ENCODE assay signal across 1 cellular context in the genomic region with DNA sequence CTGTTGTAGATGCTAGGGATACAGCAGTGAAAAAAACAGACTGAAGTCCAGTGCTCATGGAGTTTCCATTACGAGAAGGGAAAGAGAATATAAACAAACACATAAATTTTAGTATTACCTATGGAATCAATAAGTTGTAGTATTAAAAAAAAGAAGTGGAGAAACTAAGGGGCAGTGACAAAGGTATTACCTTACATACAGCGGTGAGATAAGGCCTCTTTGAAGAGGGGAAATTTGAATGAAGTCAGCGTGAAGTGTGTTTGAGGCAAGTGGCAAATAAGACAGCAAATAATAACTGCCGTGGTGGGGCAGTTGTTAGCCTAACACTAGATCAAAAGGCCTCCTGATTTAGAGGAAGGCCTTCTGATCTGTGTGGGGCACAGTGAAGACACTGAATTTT.
TF ChIP-seq lines count a peak whose summit lies in the region.

No MANE protein-coding gene starts in this region.

TF ChIP-seq in GM23338, 12 proteins besides CTCF, POLR2A, EP300 and RAD21 (continued from another document):
- TF ChIP-seq, protein P1, sequence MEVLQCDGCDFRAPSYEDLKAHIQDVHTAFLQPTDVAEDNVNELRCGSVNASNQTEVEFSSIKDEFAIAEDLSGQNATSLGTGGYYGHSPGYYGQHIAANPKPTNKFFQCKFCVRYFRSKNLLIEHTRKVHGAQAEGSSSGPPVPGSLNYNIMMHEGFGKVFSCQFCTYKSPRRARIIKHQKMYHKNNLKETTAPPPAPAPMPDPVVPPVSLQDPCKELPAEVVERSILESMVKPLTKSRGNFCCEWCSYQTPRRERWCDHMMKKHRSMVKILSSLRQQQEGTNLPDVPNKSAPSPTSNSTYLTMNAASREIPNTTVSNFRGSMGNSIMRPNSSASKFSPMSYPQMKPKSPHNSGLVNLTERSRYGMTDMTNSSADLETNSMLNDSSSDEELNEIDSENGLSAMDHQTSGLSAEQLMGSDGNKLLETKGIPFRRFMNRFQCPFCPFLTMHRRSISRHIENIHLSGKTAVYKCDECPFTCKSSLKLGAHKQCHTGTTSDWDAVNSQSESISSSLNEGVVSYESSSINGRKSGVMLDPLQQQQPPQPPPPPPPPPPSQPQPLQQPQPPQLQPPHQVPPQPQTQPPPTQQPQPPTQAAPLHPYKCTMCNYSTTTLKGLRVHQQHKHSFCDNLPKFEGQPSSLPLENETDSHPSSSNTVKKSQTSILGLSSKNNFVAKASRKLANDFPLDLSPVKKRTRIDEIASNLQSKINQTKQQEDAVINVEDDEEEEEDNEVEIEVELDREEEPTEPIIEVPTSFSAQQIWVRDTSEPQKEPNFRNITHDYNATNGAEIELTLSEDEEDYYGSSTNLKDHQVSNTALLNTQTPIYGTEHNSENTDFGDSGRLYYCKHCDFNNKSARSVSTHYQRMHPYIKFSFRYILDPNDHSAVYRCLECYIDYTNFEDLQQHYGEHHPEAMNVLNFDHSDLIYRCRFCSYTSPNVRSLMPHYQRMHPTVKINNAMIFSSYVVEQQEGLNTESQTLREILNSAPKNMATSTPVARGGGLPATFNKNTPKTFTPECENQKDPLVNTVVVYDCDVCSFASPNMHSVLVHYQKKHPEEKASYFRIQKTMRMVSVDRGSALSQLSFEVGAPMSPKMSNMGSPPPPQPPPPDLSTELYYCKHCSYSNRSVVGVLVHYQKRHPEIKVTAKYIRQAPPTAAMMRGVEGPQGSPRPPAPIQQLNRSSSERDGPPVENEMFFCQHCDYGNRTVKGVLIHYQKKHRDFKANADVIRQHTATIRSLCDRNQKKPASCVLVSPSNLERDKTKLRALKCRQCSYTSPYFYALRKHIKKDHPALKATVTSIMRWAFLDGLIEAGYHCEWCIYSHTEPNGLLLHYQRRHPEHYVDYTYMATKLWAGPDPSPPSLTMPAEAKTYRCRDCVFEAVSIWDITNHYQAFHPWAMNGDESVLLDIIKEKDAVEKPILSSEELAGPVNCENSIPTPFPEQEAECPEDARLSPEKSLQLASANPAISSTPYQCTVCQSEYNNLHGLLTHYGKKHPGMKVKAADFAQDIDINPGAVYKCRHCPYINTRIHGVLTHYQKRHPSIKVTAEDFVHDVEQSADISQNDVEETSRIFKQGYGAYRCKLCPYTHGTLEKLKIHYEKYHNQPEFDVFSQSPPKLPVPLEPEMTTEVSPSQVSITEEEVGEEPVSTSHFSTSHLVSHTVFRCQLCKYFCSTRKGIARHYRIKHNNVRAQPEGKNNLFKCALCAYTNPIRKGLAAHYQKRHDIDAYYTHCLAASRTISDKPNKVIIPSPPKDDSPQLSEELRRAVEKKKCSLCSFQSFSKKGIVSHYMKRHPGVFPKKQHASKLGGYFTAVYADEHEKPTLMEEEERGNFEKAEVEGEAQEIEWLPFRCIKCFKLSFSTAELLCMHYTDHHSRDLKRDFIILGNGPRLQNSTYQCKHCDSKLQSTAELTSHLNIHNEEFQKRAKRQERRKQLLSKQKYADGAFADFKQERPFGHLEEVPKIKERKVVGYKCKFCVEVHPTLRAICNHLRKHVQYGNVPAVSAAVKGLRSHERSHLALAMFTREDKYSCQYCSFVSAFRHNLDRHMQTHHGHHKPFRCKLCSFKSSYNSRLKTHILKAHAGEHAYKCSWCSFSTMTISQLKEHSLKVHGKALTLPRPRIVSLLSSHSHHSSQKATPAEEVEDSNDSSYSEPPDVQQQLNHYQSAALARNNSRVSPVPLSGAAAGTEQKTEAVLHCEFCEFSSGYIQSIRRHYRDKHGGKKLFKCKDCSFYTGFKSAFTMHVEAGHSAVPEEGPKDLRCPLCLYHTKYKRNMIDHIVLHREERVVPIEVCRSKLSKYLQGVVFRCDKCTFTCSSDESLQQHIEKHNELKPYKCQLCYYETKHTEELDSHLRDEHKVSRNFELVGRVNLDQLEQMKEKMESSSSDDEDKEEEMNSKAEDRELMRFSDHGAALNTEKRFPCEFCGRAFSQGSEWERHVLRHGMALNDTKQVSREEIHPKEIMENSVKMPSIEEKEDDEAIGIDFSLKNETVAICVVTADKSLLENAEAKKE (CRISPR knock-in tag; IDR thresholded peaks at IDR 0.05) = no peak
- no peak for TF ChIP-seq ZNF114 (CRISPR knock-in tag; IDR thresholded peaks at IDR 0.05)
